8 cellular contexts compared by ENCODE assay signal in genomic region chr11:124839051-124839971, GRCh38. TPM values are rescaled to one million over a fixed set of nuclear protein-coding genes. Genes with fewer than 3 reads are reported as not detected.
DNase-seq lines count a peak whose midpoint lies in the region; ATAC-seq and TF ChIP-seq lines count a peak whose summit lies in the region.

No MANE protein-coding gene starts in this region.

- DNase-seq in BJ (ENCODE audit: low read depth) (no peak), dorsolateral prefrontal cortex (peak in 4 of 10 donors; percentile 14 to 53 (median 42)), neural progenitor cell (ENCODE audit: low spot score) (peak; percentile 80), NOMO-1 treated with dmso at 0.1 percent for 144 hours (lab: John Stamatoyannopoulos, UW; ENCODE audit: unreplicated experiment) (no peak), NCI-H510A treated with DMSO at 0.1 percent for 48 hours (lab: John Stamatoyannopoulos, UW) (no peak)
- DNase-seq in activated CD8-positive, alpha-beta memory T cell treated with anti-CD3 and anti-CD28 coated beads, Interleukin-2, amount 50 U/mL, for 4 hours: no peak

- H3K79me2 ChIP-seq in neural progenitor cell (ENCODE audit: low read depth): no peaks in the 10 kb centered on the region

- H3K27me3 ChIP-seq in BJ (ENCODE audit: control insufficient read depth, insufficient read depth, low read length) (peaks cover 47% of the 10 kb centered on the region), dorsolateral prefrontal cortex (peaks cover 0 to 66% (median 44%) of the 10 kb centered on the region in 45 donors), neural progenitor cell (peaks cover 63% of the 10 kb centered on the region)

- no peaks in the 10 kb centered on the region for H3K9me3 ChIP-seq in neural progenitor cell (ENCODE audit: low read depth)

- ATAC-seq in GM18861 (IDR thresholded peaks at IDR 0.05; ENCODE audit: unreplicated experiment): no peak

- H3K27ac ChIP-seq in dorsolateral prefrontal cortex: peak overlapping the region in 43 of 59 donors; percentile 8 to 79 (median 56)
- no peak overlapping the region for H3K27ac ChIP-seq in neural progenitor cell

- no peak overlapping the region for H3K9ac ChIP-seq in neural progenitor cell

- TF ChIP-seq CTCF in BJ (IDR thresholded peaks at IDR 0.05; ENCODE audit: insufficient read depth, low read depth, low read length) (no peak), dorsolateral prefrontal cortex (IDR thresholded peaks at IDR 0.05 in 54 of 56, conservative IDR thresholded peaks at IDR 0.05 in 2 of 56; ENCODE audit: low read depth in 1 of 56, partially characterized antibody in 56 of 56) (no peak), neural progenitor cell (IDR thresholded peaks at IDR 0.05) (no peak)

- no peak for TF ChIP-seq EP300 in Ishikawa (IDR thresholded peaks at IDR 0.05; ENCODE audit: borderline replicate concordance)

- H3K27ac Mint-ChIP-seq in neural progenitor cell: no peak overlapping the region

- H3K27me3 Mint-ChIP-seq in neural progenitor cell (ENCODE audit: insufficient read depth, low read depth): peaks cover 50% of the 10 kb centered on the region

- peaks cover 56% of the 10 kb centered on the region for H3K4me1 Mint-ChIP-seq in neural progenitor cell

- peaks cover 53% of the 10 kb centered on the region for H3K4me1 ChIP-seq in neural progenitor cell

- CTCF ChIA-PET in BJ (lab: Yijun Ruan, JAX): interaction anchor here (0.8 to 5.8 kb wide), 7 partner anchors 14 to 169 kb away, joined by 3 to 65 read pairs (median 6); partner anchors contain the start of genes ROBO3, SIAE and SPA17

- H3K9me3 Mint-ChIP-seq in neural progenitor cell: peaks cover 2% of the 10 kb centered on the region

- H3K4me3 ChIP-seq in BJ (ENCODE audit: low read depth, low read length): peak overlapping the region; percentile 21
- peak overlapping the region; percentile 31 to 71 (median 57) for H3K4me3 ChIP-seq in dorsolateral prefrontal cortex
- peak overlapping the region; percentile 51 for H3K4me3 ChIP-seq in neural progenitor cell

- peaks cover 60% of the 10 kb centered on the region for H3F3A ChIP-seq in neural progenitor cell (ENCODE audit: low read depth)

- no peaks in the 10 kb centered on the region for H3K36me3 Mint-ChIP-seq in neural progenitor cell

- no peak for TF ChIP-seq RAD21 in Ishikawa (IDR thresholded peaks at IDR 0.05; ENCODE audit: low read depth)

- H3K36me3 ChIP-seq in BJ (ENCODE audit: control insufficient read depth, insufficient read depth, low read length) (no peaks in the 10 kb centered on the region), neural progenitor cell (no peaks in the 10 kb centered on the region)

- H4K20me1 ChIP-seq in neural progenitor cell (ENCODE audit: low read depth): no peaks in the 10 kb centered on the region

- peak overlapping the region; percentile 84 for H3K4me2 ChIP-seq in neural progenitor cell

- intact Hi-C loops in dorsolateral prefrontal cortex (cut with DNase I): loop anchor here (5.0 kb wide), 4 partner anchors 37 to 167 kb away; partner anchors contain the start of genes ESAM (in 1 of the 2), MSANTD2 (in 1 of the 2), SIAE (in 1 of the 2) and SPA17 (in 1 of the 2)

- H2AFZ ChIP-seq in neural progenitor cell (replicated peaks): peak overlapping the region; percentile 84

- H3K4me3 Mint-ChIP-seq in neural progenitor cell: peak overlapping the region; percentile 83

- POLR2A ChIA-PET in BJ (lab: Charles Lee): no interaction called here

TF ChIP-seq in Ishikawa, 13 proteins besides CTCF, POLR2A, EP300 and RAD21:
- TF ChIP-seq REST (IDR thresholded peaks at IDR 0.05; ENCODE audit: low read depth): no peak
- TF ChIP-seq MAX (IDR thresholded peaks at IDR 0.05): 0 out of 2 replicates have a peak, but pooled peaks have one; percentile 11
- TF ChIP-seq ZBTB7A (IDR thresholded peaks at IDR 0.05; ENCODE audit: low read depth): no peak

RNA-seq across cellular contexts. Expression of gene ROBO3, which starts 25.9 kb away (rescaled TPM):
- polyA plus RNA-seq in BJ (2011; rRNA removed): 17.2 and 27.8 TPM in 2 replicates
- polyA minus RNA-seq in BJ (2011; rRNA and poly(A)+ RNA removed): 9.3 and 12.1 TPM in 2 replicates
- total RNA-seq in dorsolateral prefrontal cortex: 10 to 100 TPM; 18.0 to 58.3 (median 28.9) TPM
- total RNA-seq in neural progenitor cell (ENCODE audit: low replicate concordance): 12.6 and 30.7 TPM in 2 replicates

RNA-seq across cellular contexts. Expression of gene MSANTD2, which starts 39.1 kb away (rescaled TPM):
- 3.4 and 5.7 TPM in 2 replicates for polyA plus RNA-seq in BJ (2011; rRNA removed)
- 2.0 and 3.0 TPM in 2 replicates for polyA minus RNA-seq in BJ (2011; rRNA and poly(A)+ RNA removed)
- total RNA-seq in dorsolateral prefrontal cortex (10 to 100 TPM in 119 of 120 experiments, 1 to 10 TPM in 1; 9.8 to 28.2 (median 17.7) TPM), neural progenitor cell (ENCODE audit: low replicate concordance) (35.8 and 41.9 TPM in 2 replicates)

RNA-seq across cellular contexts. Expression of gene ROBO4, which starts 58.4 kb away (rescaled TPM):
- polyA plus RNA-seq in BJ (2011; rRNA removed): 0.10 and 0.26 TPM in 2 replicates
- 0.05 and 0.26 TPM in 2 replicates for polyA minus RNA-seq in BJ (2011; rRNA and poly(A)+ RNA removed)
- total RNA-seq in dorsolateral prefrontal cortex (10 to 100 TPM in 87 of 120 experiments, 1 to 10 TPM in 33; 5.0 to 28.8 (median 11.9) TPM), neural progenitor cell (ENCODE audit: low replicate concordance) (not detected in 2 replicates)
